In genomic region chr19:11519138-11519537, GRCh38 we compare ENCODE assay signal across 33 cellular contexts. TPM values are rescaled to one million over a fixed set of nuclear protein-coding genes. Genes with fewer than 3 reads are reported as not detected.
"Had no signal": no experiment of that assay in that cellular context is flagged by ENCODE, and none has a peak within 500 bp of the region (broad histone marks: within the 10 kb centered on the region; RNA-seq: fewer than 3 reads in every experiment).

No MANE protein-coding gene starts in this region.

- H3K27ac ChIP-seq: epithelial cell of prostate, esophagus muscularis mucosa, foreskin keratinocyte, gastroesophageal sphincter, heart left ventricle, hepatocyte, neural progenitor cell, parathyroid adenoma, prostate gland, right atrium auricular region, suprapubic skin, transverse colon, upper lobe of right lung, uterus had no signal

- H3K9me3 Mint-ChIP-seq: memory B cell; mesothelial cell of epicardium; naive B cell; natural killer cell treated with Interleukin-12 subunit alpha and Interleukin-12 subunit beta and Interleukin-15 and Interleukin-18, amount 100 ng/mL, for 72 hours; neural progenitor cell; stimulated activated naive CD8-positive, alpha-beta T cell treated with anti-CD3 and anti-CD28 coated beads, Interleukin-15, amount 100 ng/mL, for 72 hours had no signal

- H3K4me3 Mint-ChIP-seq: memory B cell; mesothelial cell of epicardium; naive B cell; natural killer cell treated with Interleukin-12 subunit alpha and Interleukin-12 subunit beta and Interleukin-15 and Interleukin-18, amount 100 ng/mL, for 72 hours; neural progenitor cell; stimulated activated naive CD8-positive, alpha-beta T cell treated with anti-CD3 and anti-CD28 coated beads, Interleukin-15, amount 100 ng/mL, for 72 hours had no signal

- H3K36me3 ChIP-seq: neural progenitor cell, prostate gland, uterus had no signal

- H3K9me3 ChIP-seq: esophagus muscularis mucosa, gastroesophageal sphincter, heart left ventricle, mucosa of descending colon, prostate gland, right atrium auricular region, suprapubic skin, transverse colon, upper lobe of right lung, uterus had no signal

- DNase-seq: cortex of kidney; foreskin keratinocyte; heart left ventricle; kidney; mucosa of descending colon; naive B cell; stimulated activated CD4-positive, alpha-beta T cell treated with anti-CD3 and anti-CD28 coated beads, Interleukin-12 subunit alpha, Interleukin-12 subunit beta, amount 100 ng/mL, for 4 hours; stimulated activated CD4-positive, alpha-beta T cell treated with anti-CD3 and anti-CD28 coated beads, Interleukin-1b, Interleukin-23, amount 100 ng/mL, for 48 hours; stimulated activated CD4-positive, alpha-beta T cell treated with anti-CD3 and anti-CD28 coated beads, Interleukin-4, amount 100 ng/mL, for 1 hour; stimulated activated CD8-positive, alpha-beta memory T cell treated with anti-CD3 and anti-CD28 coated beads, Interleukin-4, amount 100 ng/mL, for 48 hours; stimulated activated naive CD4-positive, alpha-beta T cell; stimulated activated naive CD8-positive, alpha-beta T cell treated with anti-CD3 and anti-CD28 coated beads, Interleukin-15, amount 100 ng/mL, for 72 hours; transverse colon; upper lobe of right lung; uterus had no signal

- H3K4me3 ChIP-seq: esophagus muscularis mucosa, gastroesophageal sphincter, heart left ventricle, hepatocyte, lung, mucosa of descending colon, neural progenitor cell, prostate gland, right atrium auricular region, smooth muscle cell, suprapubic skin, transverse colon, upper lobe of right lung, uterus had no signal

- H3K4me1 Mint-ChIP-seq: mesothelial cell of epicardium; neural progenitor cell; stimulated activated naive CD8-positive, alpha-beta T cell treated with anti-CD3 and anti-CD28 coated beads, Interleukin-15, amount 100 ng/mL, for 72 hours had no signal

- H3K27me3 ChIP-seq: esophagus muscularis mucosa, foreskin keratinocyte, gastroesophageal sphincter, heart left ventricle, hepatocyte, neural progenitor cell, right atrium auricular region, suprapubic skin, transverse colon, upper lobe of right lung, uterus had no signal

- H3K27me3 Mint-ChIP-seq: memory B cell; naive B cell; natural killer cell treated with Interleukin-12 subunit alpha and Interleukin-12 subunit beta and Interleukin-15 and Interleukin-18, amount 100 ng/mL, for 72 hours; stimulated activated naive CD8-positive, alpha-beta T cell treated with anti-CD3 and anti-CD28 coated beads, Interleukin-15, amount 100 ng/mL, for 72 hours had no signal

- H3K4me1 ChIP-seq: esophagus muscularis mucosa, foreskin keratinocyte, gastroesophageal sphincter, heart left ventricle, neural progenitor cell, parathyroid adenoma, prostate gland, right atrium auricular region, suprapubic skin, transverse colon, upper lobe of right lung, uterus had no signal

- ATAC-seq: foreskin keratinocyte; gastroesophageal sphincter; heart left ventricle; left lobe of liver; mucosa of descending colon; natural killer cell treated with Interleukin-12 subunit alpha and Interleukin-12 subunit beta and Interleukin-15 and Interleukin-18, amount 100 ng/mL, for 72 hours; sciatic nerve; stimulated activated naive CD8-positive, alpha-beta T cell treated with anti-CD3 and anti-CD28 coated beads, Interleukin-15, amount 100 ng/mL, for 72 hours; upper lobe of right lung had no signal

- H3K36me3 Mint-ChIP-seq: natural killer cell treated with Interleukin-12 subunit alpha and Interleukin-12 subunit beta and Interleukin-15 and Interleukin-18, amount 100 ng/mL, for 72 hours had no signal

- H3K27ac Mint-ChIP-seq: memory B cell; mesothelial cell of epicardium; natural killer cell treated with Interleukin-12 subunit alpha and Interleukin-12 subunit beta and Interleukin-15 and Interleukin-18, amount 100 ng/mL, for 72 hours; neural progenitor cell; stimulated activated naive CD8-positive, alpha-beta T cell treated with anti-CD3 and anti-CD28 coated beads, Interleukin-15, amount 100 ng/mL, for 72 hours had no signal

RNA-seq across cellular contexts. Expression of gene CNN1, which starts 19.5 kb away (rescaled TPM):
- total RNA-seq: dermis microvascular lymphatic vessel endothelial cell; foreskin keratinocyte; natural killer cell treated with Interleukin-12 subunit alpha and Interleukin-12 subunit beta and Interleukin-15 and Interleukin-18, amount 100 ng/mL, for 72 hours had no signal

RNA-seq across cellular contexts. Expression of gene ELAVL3, which starts 38.3 kb away (rescaled TPM):
- total RNA-seq: dermis microvascular lymphatic vessel endothelial cell, foreskin keratinocyte, left lobe of liver, liver, right atrium auricular region, smooth muscle cell, suprapubic skin, upper lobe of right lung had no signal
